ENCODE assay signal across 8 cellular contexts in the genomic region with DNA sequence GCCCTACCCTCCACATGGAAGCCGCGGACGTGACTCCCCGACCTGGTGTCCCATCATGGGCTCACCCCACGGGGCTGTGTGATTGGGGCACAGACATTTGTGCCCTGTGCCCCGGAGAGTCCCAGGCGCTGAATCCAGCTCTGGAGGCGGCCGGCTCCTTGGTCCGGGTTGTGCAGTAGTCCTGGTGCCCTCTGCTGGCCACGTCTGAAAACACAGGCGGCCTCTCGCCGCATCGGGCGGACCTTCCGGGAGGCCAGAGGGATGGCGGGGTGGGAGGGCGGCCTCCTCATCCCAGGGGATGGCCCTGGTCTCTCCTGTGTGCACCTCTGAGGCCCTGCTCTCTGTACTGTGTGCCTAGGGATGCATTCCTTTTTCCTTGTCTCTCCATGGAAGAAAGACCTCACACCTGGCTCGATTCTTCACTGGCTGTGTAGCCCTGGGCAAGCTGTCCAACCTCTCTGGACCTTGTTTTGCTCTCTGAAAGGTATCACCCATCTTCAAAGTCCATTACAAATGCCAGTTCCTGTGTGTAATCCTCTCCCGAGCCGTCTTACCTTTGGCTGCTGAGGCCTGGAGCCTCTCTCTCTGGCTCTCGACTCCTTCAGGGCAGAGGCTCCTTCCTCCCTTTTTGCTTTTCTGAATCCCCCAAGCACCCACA. TPM values are rescaled to one million over a fixed set of nuclear protein-coding genes. Genes with fewer than 3 reads are reported as not detected.
DNase-seq lines count a peak whose midpoint lies in the region; ATAC-seq and TF ChIP-seq lines count a peak whose summit lies in the region.

No MANE protein-coding gene starts in this region.

- intact Hi-C loops in vagina (cut with DNase I) = no loop called here

- no peaks in the 10 kb centered on the region for H3K36me3 ChIP-seq in vagina

- ATAC-seq in GM18870 (IDR thresholded peaks at IDR 0.05; ENCODE audit: unreplicated experiment) (peak; percentile 78), HG03103 (IDR thresholded peaks at IDR 0.05; ENCODE audit: low read depth, unreplicated experiment) (peak; percentile 75)

- H3K27ac ChIP-seq in vagina = no peak overlapping the region

- DNase-seq in C1 segment of cervical spinal cord (lab: John Stamatoyannopoulos, UW) (peak in 12 of 14 donors; percentile 3 to 72 (median 38)), NCI-H345 treated with DMSO at 0.1 percent for 48 hours (lab: John Stamatoyannopoulos, UW; ENCODE audit: unreplicated experiment) (peak; percentile 35), activated T-cell treated with anti-CD3 and anti-CD28 coated beads for 4 hours (peak; percentile 2), fibroblast of villous mesenchyme (ENCODE audit: low read depth) (peak; percentile 44), occipital lobe (lab: John Stamatoyannopoulos, UW) (peak; percentile 64), vagina (ENCODE audit: extremely low spot score in 2 of 2) (no peak)

- TF ChIP-seq CTCF in fibroblast of villous mesenchyme (IDR thresholded peaks at IDR 0.05; ENCODE audit: insufficient read depth, low read depth, low read length) = peak; percentile 79
- TF ChIP-seq CTCF in vagina (IDR thresholded peaks at IDR 0.05) = peak; percentile 48 to 79 (median 72)

- no peak for TF ChIP-seq POLR2A in vagina (IDR thresholded peaks at IDR 0.05)

- no peak overlapping the region for H3K4me3 ChIP-seq in fibroblast of villous mesenchyme (ENCODE audit: low read depth, low read length)
- no peak overlapping the region for H3K4me3 ChIP-seq in vagina

- H3K27me3 ChIP-seq in vagina = no peaks in the 10 kb centered on the region

- no peaks in the 10 kb centered on the region for H3K9me3 ChIP-seq in vagina

- no peaks in the 10 kb centered on the region for H3K4me1 ChIP-seq in vagina

RNA-seq across cellular contexts. Expression of a gene that starts 27.6 kb away (rescaled TPM):
- total RNA-seq in fibroblast of villous mesenchyme (not detected in 2 replicates), occipital lobe (60.7 TPM), vagina (2.2 TPM)

Comparison
In these comparisons a context has a peak if more than half of its experiments do, and no peak if none do; other contexts are left out.
1. DNase-seq: peak in C1 segment of cervical spinal cord (12 of 14), NCI-H345 treated with DMSO at 0.1 percent for 48 hours (single experiment), activated T-cell treated with anti-CD3 and anti-CD28 coated beads for 4 hours (single experiment), fibroblast of villous mesenchyme (single experiment) and occipital lobe (single experiment); none in vagina (0 of 2).
2. RNA of a gene that starts 27.6 kb away (total RNA-seq): 60.7 TPM in occipital lobe (single experiment); 2.2 TPM in vagina (single experiment) and not detected in fibroblast of villous mesenchyme; every median in the first group is over 10 times any median in the second.